Comparison of ENCODE assay signal across 8 cellular contexts in genomic region chr5:149367249-149367971, GRCh38. TPM values are rescaled to one million over a fixed set of nuclear protein-coding genes. Genes with fewer than 3 reads are reported as not detected.
DNase-seq lines count a peak whose midpoint lies in the region; ATAC-seq and TF ChIP-seq lines count a peak whose summit lies in the region.

No MANE protein-coding gene starts in this region.

- H3K27ac ChIP-seq in DND-41 (ENCODE audit: low read length) (no peak overlapping the region), KMS-11 (no peak overlapping the region)

- H3K36me3 ChIP-seq in DND-41 (ENCODE audit: insufficient read depth, low read length) (no peaks in the 10 kb centered on the region), KMS-11 (ENCODE audit: insufficient read depth) (no peaks in the 10 kb centered on the region)

- H3K4me2 ChIP-seq in DND-41 (ENCODE audit: insufficient read depth, low read length) (no peak overlapping the region), KMS-11 (peak overlapping the region; percentile 36; the same call in 1 of the 2 replicates)

- H2AFZ ChIP-seq in DND-41 (ENCODE audit: low read depth, low read length): no peak overlapping the region
- H2AFZ ChIP-seq in KMS-11 (ENCODE audit: low read depth): no peak overlapping the region

- H3K4me3 ChIP-seq in DND-41 (ENCODE audit: low read depth in 1 of 2, low read length in 2 of 2) (no peak overlapping the region), KMS-11 (IDR thresholded peaks at IDR 0.05; ENCODE audit: insufficient read depth, low read depth, low read length) (no peak overlapping the region)

- CTCF ChIA-PET in activated naive CD4-positive, alpha-beta T cell treated with anti-CD3 and anti-CD28 coated beads for 36 hours (lab: Charles Lee): interaction anchor here (0.7 to 9.3 kb wide), 33 partner anchors 9 to 1016 kb away, joined by 3 to 80 read pairs (median 4); partner anchors contain the start of genes AFAP1L1, IL17B and PCYOX1L

- H3K36me3 Mint-ChIP-seq in activated naive CD4-positive, alpha-beta T cell treated with anti-CD3 and anti-CD28 coated beads for 36 hours (ENCODE audit: low read depth): peaks cover 8% of the 10 kb centered on the region

- H4K20me1 ChIP-seq in DND-41 (ENCODE audit: insufficient read depth, low read length) (no peaks in the 10 kb centered on the region; the same call in 1 of the 2 replicates), KMS-11 (ENCODE audit: insufficient read depth) (no peaks in the 10 kb centered on the region)

- peaks cover 10% of the 10 kb centered on the region for H3K4me1 Mint-ChIP-seq in activated naive CD4-positive, alpha-beta T cell treated with anti-CD3 and anti-CD28 coated beads for 36 hours (ENCODE audit: low read depth)

- intact Hi-C loops in activated naive CD4-positive, alpha-beta T cell treated with anti-CD3 and anti-CD28 coated beads for 36 hours (cut with micrococcal nuclease): loop anchor here (1.0 kb wide), 1 partner anchor 50 kb away; no protein-coding TSS in a partner anchor
- intact Hi-C loops in head of caudate nucleus (cut with DNase I): loop anchor here (10.0 kb wide), 1 partner anchor 207 kb away; no protein-coding TSS in a partner anchor

- no peaks in the 10 kb centered on the region for H3K79me2 ChIP-seq in DND-41 (ENCODE audit: insufficient read depth, low read length)
- H3K79me2 ChIP-seq in KMS-11 (ENCODE audit: insufficient read depth, low read depth): no peaks in the 10 kb centered on the region

- H3K4me1 ChIP-seq in DND-41 (ENCODE audit: insufficient read depth, low read length) (no peaks in the 10 kb centered on the region), KMS-11 (ENCODE audit: low read depth, poor library complexity, severe bottlenecking) (peaks cover 10% of the 10 kb centered on the region)

- ATAC-seq in DND-41 (ENCODE audit: insufficient read depth, low read depth): peak; percentile 68; the same call in 2 of the 3 replicates
- peak; percentile 73 for ATAC-seq in GM21619 (IDR thresholded peaks at IDR 0.05; ENCODE audit: unreplicated experiment)
- no peak for ATAC-seq in GM19467 (IDR thresholded peaks at IDR 0.05; ENCODE audit: unreplicated experiment)

- no peak overlapping the region for H3K9ac ChIP-seq in DND-41 (ENCODE audit: low read depth, low read length)
- H3K9ac ChIP-seq in KMS-11: no peak overlapping the region

- H3K27me3 Mint-ChIP-seq in activated naive CD4-positive, alpha-beta T cell treated with anti-CD3 and anti-CD28 coated beads for 36 hours (ENCODE audit: low read depth): no peaks in the 10 kb centered on the region

- no peak overlapping the region for H3K27ac Mint-ChIP-seq in activated naive CD4-positive, alpha-beta T cell treated with anti-CD3 and anti-CD28 coated beads for 36 hours

- TF ChIP-seq CTCF in DND-41 (IDR thresholded peaks at IDR 0.05; ENCODE audit: borderline replicate concordance, extremely low read depth, low read length, poor library complexity, severe bottlenecking) (peak; percentile 81), KMS-11 (conservative IDR thresholded peaks at IDR 0.05; ENCODE audit: low read depth, low read length) (peak; percentile 75)

- no peaks in the 10 kb centered on the region for H3K9me3 Mint-ChIP-seq in activated naive CD4-positive, alpha-beta T cell treated with anti-CD3 and anti-CD28 coated beads for 36 hours

- peak; percentile 48 for DNase-seq in DND-41
- peak; percentile 77 for DNase-seq in SHP77 treated with DMSO at 0.1 percent for 48 hours (lab: John Stamatoyannopoulos, UW)
- peak; percentile 72 for DNase-seq in activated naive CD4-positive, alpha-beta T cell treated with anti-CD3 and anti-CD28 coated beads for 36 hours
- DNase-seq in head of caudate nucleus: peak in 40 of 42 donors; percentile 23 to 80 (median 59)
- peak; percentile 53 for DNase-seq in renal cortical epithelial cell (ENCODE audit: low read depth)

- H3K27me3 ChIP-seq in DND-41 (ENCODE audit: insufficient read depth, low read length, poor library complexity): no peaks in the 10 kb centered on the region
- H3K27me3 ChIP-seq in KMS-11 (ENCODE audit: insufficient read depth, low read depth): no peaks in the 10 kb centered on the region

- H3K9me3 ChIP-seq in DND-41 (ENCODE audit: insufficient read depth, low read length, severe bottlenecking): no peaks in the 10 kb centered on the region

- H3K4me3 Mint-ChIP-seq in activated naive CD4-positive, alpha-beta T cell treated with anti-CD3 and anti-CD28 coated beads for 36 hours: no peak overlapping the region

RNA-seq across cellular contexts. Expression of gene PCYOX1L, which starts 9.6 kb away (rescaled TPM):
- total RNA-seq in activated naive CD4-positive, alpha-beta T cell treated with anti-CD3 and anti-CD28 coated beads for 36 hours: 10 to 100 TPM; 19.9 to 21.0 TPM
- total RNA-seq in renal cortical epithelial cell: 4.9 and 5.0 TPM in 2 replicates

RNA-seq across cellular contexts. Expression of gene IL17B, which starts 11.7 kb away (rescaled TPM):
- total RNA-seq in activated naive CD4-positive, alpha-beta T cell treated with anti-CD3 and anti-CD28 coated beads for 36 hours: not detected
- total RNA-seq in renal cortical epithelial cell: not detected in 2 replicates

RNA-seq across cellular contexts. Expression of gene GRPEL2, which starts 22.1 kb away (rescaled TPM):
- 10 to 100 TPM; 44.7 to 49.6 TPM for total RNA-seq in activated naive CD4-positive, alpha-beta T cell treated with anti-CD3 and anti-CD28 coated beads for 36 hours
- total RNA-seq in renal cortical epithelial cell: 16.0 and 27.6 TPM in 2 replicates
